In genomic region chr14:37796703-37797416, GRCh38 we compare ENCODE assay signal across 9 cellular contexts.
"Had no signal": no experiment of that assay in that cellular context is flagged by ENCODE, and none has a peak within 500 bp of the region (broad histone marks: within the 10 kb centered on the region; RNA-seq: fewer than 3 reads in every experiment).

No MANE protein-coding gene starts in this region.

- H3K36me3 Mint-ChIP-seq: IgD-negative memory B cell had no signal

- H2AFZ ChIP-seq: GM23338 had no signal

- H3K27ac ChIP-seq: HL-60 had no signal

- FAIRE-seq: H1, H54, HTR-8/SVneo had no signal

- H3K4me2 ChIP-seq: GM23338 had no signal

- H3K4me1 Mint-ChIP-seq: GM23338, H9, IgD-negative memory B cell had no signal

- H3K27me3 Mint-ChIP-seq: IgD-negative memory B cell had no signal

- H3K4me3 Mint-ChIP-seq: GM23338, H9, IgD-negative memory B cell had no signal

- H3K9me3 Mint-ChIP-seq: GM23338, H9 had no signal

- H3K27ac Mint-ChIP-seq: GM23338, H9, IgD-negative memory B cell had no signal

- DNase-seq: H9, HCEC 1CT, KBM-7 had no signal

- ATAC-seq: GM23338 had no signal

- H3K4me3 ChIP-seq: GM23338 had no signal
